ENCODE assay signal across 18 cellular contexts in the genomic region with DNA sequence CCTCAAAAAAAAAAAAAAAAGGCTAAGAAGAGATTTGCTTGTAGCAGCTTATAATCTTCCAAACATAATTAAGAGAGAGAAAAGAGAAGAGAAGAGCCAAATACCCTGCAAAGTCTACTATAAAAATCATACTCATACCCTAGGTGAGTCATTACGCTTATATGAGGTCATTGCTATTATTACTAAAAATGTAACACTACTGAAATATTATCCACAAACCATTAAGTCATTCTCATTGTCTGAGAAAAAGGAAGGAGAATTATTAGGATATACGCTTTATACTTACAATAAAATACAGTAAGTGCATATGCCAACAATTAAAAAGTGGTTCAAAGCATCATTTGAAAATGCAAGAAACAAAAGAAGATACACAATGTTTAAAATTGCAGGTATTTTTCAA.
A peak's percentile ranks its signal among the peaks of the same experiment; 100 is the strongest.
DNase-seq lines count a peak whose midpoint lies in the region; ATAC-seq, FAIRE-seq and TF ChIP-seq lines count a peak whose summit lies in the region.
"Had no signal": no experiment of that assay in that cellular context is flagged by ENCODE, and none has a peak within 500 bp of the region (broad histone marks: within the 10 kb centered on the region; RNA-seq: fewer than 3 reads in every experiment).

No MANE protein-coding gene starts in this region.

- SMC1A ChIA-PET in GM12878 (lab: Charles Lee; ENCODE audit: uncharacterized antibody, unreplicated experiment): no interaction called here

- H3K27me3 ChIP-seq in GM12878 (replicated peaks in 1 of 2; ENCODE audit: control insufficient read depth in 2 of 2, insufficient read depth in 2 of 2, low read length in 1 of 2) (no peaks in the 10 kb centered on the region; a peak in 1 of 4 replicates), foreskin keratinocyte (no peaks in the 10 kb centered on the region), Caco-2 (replicated peaks; ENCODE audit: control insufficient read depth, insufficient read depth, low read length) (no peaks in the 10 kb centered on the region), smooth muscle cell (ENCODE audit: low read depth) (no peaks in the 10 kb centered on the region)
- H3K27me3 ChIP-seq: MG63 had no signal

- H3K9me3 Mint-ChIP-seq in Caco-2 (ENCODE audit: unreplicated experiment): no peaks in the 10 kb centered on the region

- no peak for TF ChIP-seq EP300 in GM12878 (IDR thresholded peaks at IDR 0.05; ENCODE audit: borderline replicate concordance in 1 of 2, control insufficient read depth in 1 of 2, low read depth in 2 of 2, low read length in 2 of 2)

- H4K20me1 ChIP-seq in GM12878 (ENCODE audit: control insufficient read depth, insufficient read depth): no peaks in the 10 kb centered on the region
- no peaks in the 10 kb centered on the region for H4K20me1 ChIP-seq in smooth muscle cell (ENCODE audit: low read depth)

- H3K4me2 ChIP-seq in GM12878 (ENCODE audit: control insufficient read depth, insufficient read depth) (no peak overlapping the region), smooth muscle cell (no peak overlapping the region)
- H3K4me2 ChIP-seq: KMS-11 had no signal

- H3K27ac Mint-ChIP-seq in Caco-2 (ENCODE audit: unreplicated experiment): no peak overlapping the region

- intact Hi-C loops in GM12878 (cut with micrococcal nuclease; ENCODE audit: unreplicated experiment) (no loop called here), Caco-2 (cut with micrococcal nuclease; ENCODE audit: unreplicated experiment) (no loop called here)

- no peaks in the 10 kb centered on the region for H3K36me3 Mint-ChIP-seq in Caco-2 (ENCODE audit: insufficient read depth, unreplicated experiment)

- peak overlapping the region; percentile 98 for H3K27ac ChIP-seq in 22Rv1
- no peak overlapping the region for H3K27ac ChIP-seq in HEK293 (ENCODE audit: extremely low read depth, low read depth, low read length)
- H3K27ac ChIP-seq in GM12878 (ENCODE audit: control insufficient read depth, insufficient read depth): no peak overlapping the region
- no peak overlapping the region for H3K27ac ChIP-seq in foreskin keratinocyte
- no peak overlapping the region for H3K27ac ChIP-seq in smooth muscle cell (ENCODE audit: low read depth)
- H3K27ac ChIP-seq: KMS-11 had no signal

- H3K4me3 ChIP-seq in HEK293 (ENCODE audit: low read depth, low read length): no peak overlapping the region
- no peak overlapping the region for H3K4me3 ChIP-seq in GM12878
- no peak overlapping the region for H3K4me3 ChIP-seq in Caco-2 (ENCODE audit: low read depth, low read length)
- no peak overlapping the region for H3K4me3 ChIP-seq in smooth muscle cell
- H3K4me3 ChIP-seq: MG63 had no signal

- no peaks in the 10 kb centered on the region for H3K4me1 Mint-ChIP-seq in Caco-2 (ENCODE audit: low read depth, unreplicated experiment)

- CTCF ChIA-PET in HEK293 (lab: Yijun Ruan, JAX) (interaction anchor here (0.5 kb wide), 1 partner anchor 1240 kb away, joined by 3 read pairs; no protein-coding TSS in a partner anchor), GM12878 (lab: Yijun Ruan, JAX) (no interaction called here), Caco-2 (lab: Charles Lee) (no interaction called here)

- no peak for ATAC-seq in GM12878
- peak; percentile 36 for ATAC-seq in foreskin keratinocyte
- ATAC-seq: HepG2 had no signal

- BruUV-seq in GM12878 (replicated peaks; lab: Mats Ljungman, UMichigan): no TSS peak
- no TSS peak for BruUV-seq in Caco-2 (replicated peaks; lab: Mats Ljungman, UMichigan)

- POLR2A ChIA-PET in HEK293 (lab: Yijun Ruan, JAX) (interaction anchor here (0.6 kb wide), 1 partner anchor 36 kb away, joined by 3 read pairs; no protein-coding TSS in a partner anchor), GM12878 (lab: Charles Lee) (no interaction called here), Caco-2 (lab: Charles Lee) (no interaction called here)

- no peak for DNase-seq in GM12878 (ENCODE audit: low read depth, low spot score)
- no peak for DNase-seq in foreskin keratinocyte
- DNase-seq in Caco-2: no peak
- no peak for DNase-seq in activated CD4-positive, alpha-beta T cell treated with anti-CD3 and anti-CD28 coated beads for 48 hours
- no peak for DNase-seq in COLO668 (lab: John Stamatoyannopoulos, UW; ENCODE audit: unreplicated experiment)
- DNase-seq in smooth muscle cell (lab: John Stamatoyannopoulos, UW; ENCODE audit: unreplicated experiment): no peak
- DNase-seq: 8988T, COR-L47, DMS53, GOT3, MG63, NCI-H1092, NCI-H2227 treated with DMSO at 0.1 percent for 48 hours, NCI-H524 had no signal

- no peak for TF ChIP-seq RAD21 in GM12878 (IDR thresholded peaks at IDR 0.05; ENCODE audit: insufficient read depth, low read depth, low read length)

- in situ Hi-C loops in GM12878 (cut with MboI): no loop called here

- FAIRE-seq in GM12878 (lab: Jason Lieb, UNC): no peak
- FAIRE-seq: HepG2 had no signal

- 32% methylated on average over 2 of the region's 2 CpGs for WGBS in GM12878 (ENCODE audit: insufficient coverage, insufficient replicate concordance, low lambda C conversion rate, missing lambda C conversion rate)
- 99% methylated on average over 2 of the region's 2 CpGs for WGBS in smooth muscle cell (ENCODE audit: low lambda C conversion rate)

- H3K9me3 ChIP-seq in HEK293 (ENCODE audit: control insufficient read depth, insufficient read depth, low read depth, low read length) (no peaks in the 10 kb centered on the region), GM12878 (replicated peaks; ENCODE audit: control insufficient read depth, insufficient read depth, low read length) (no peaks in the 10 kb centered on the region), Caco-2 (no peaks in the 10 kb centered on the region; the same call in 1 of the 2 replicates), smooth muscle cell (replicated peaks; ENCODE audit: low read depth) (no peaks in the 10 kb centered on the region)

- H2AFZ ChIP-seq in GM12878 (ENCODE audit: control insufficient read depth, low read depth, low read length): no peak overlapping the region
- H2AFZ ChIP-seq in smooth muscle cell (ENCODE audit: low read depth): no peak overlapping the region

- no peaks in the 10 kb centered on the region for H3K4me1 ChIP-seq in HEK293 (ENCODE audit: control insufficient read depth, insufficient read depth, low read length)
- no peaks in the 10 kb centered on the region for H3K4me1 ChIP-seq in GM12878 (ENCODE audit: control insufficient read depth, insufficient read depth, low read length)
- no peaks in the 10 kb centered on the region for H3K4me1 ChIP-seq in foreskin keratinocyte
- no peaks in the 10 kb centered on the region for H3K4me1 ChIP-seq in Caco-2
- H3K4me1 ChIP-seq in smooth muscle cell (ENCODE audit: low read depth): no peaks in the 10 kb centered on the region

- H3K79me2 ChIP-seq in GM12878 (ENCODE audit: control insufficient read depth, insufficient read depth, low read length): no peaks in the 10 kb centered on the region
- no peaks in the 10 kb centered on the region for H3K79me2 ChIP-seq in smooth muscle cell (ENCODE audit: low read depth)

- H3K4me3 Mint-ChIP-seq in Caco-2 (ENCODE audit: unreplicated experiment): no peak overlapping the region

- RAD21 ChIA-PET in GM12878 (lab: Charles Lee; ENCODE audit: unreplicated experiment): no interaction called here

- H3K27me3 Mint-ChIP-seq in Caco-2 (ENCODE audit: insufficient read depth, unreplicated experiment): no peaks in the 10 kb centered on the region

- no peak for TF ChIP-seq CTCF in 22Rv1 (IDR thresholded peaks at IDR 0.05)
- TF ChIP-seq CTCF in HEK293 (tag by site-specific recombination; IDR thresholded peaks at IDR 0.05): no peak
- no peak for TF ChIP-seq CTCF in GM12878 (IDR thresholded peaks at IDR 0.05 in 2 of 3, conservative IDR thresholded peaks at IDR 0.05 in 1 of 3; ENCODE audit: control insufficient read depth in 2 of 3, extremely low read depth in 1 of 3, insufficient read depth in 1 of 3, low read depth in 3 of 3, low read length in 3 of 3)
- TF ChIP-seq CTCF in foreskin keratinocyte (conservative IDR thresholded peaks at IDR 0.05): no peak
- TF ChIP-seq CTCF in Caco-2 (IDR thresholded peaks at IDR 0.05; ENCODE audit: insufficient read depth in 1 of 2, low read depth in 1 of 2, low read length in 1 of 2, severe bottlenecking in 1 of 2, unreplicated experiment in 1 of 2): no peak
- TF ChIP-seq CTCF in smooth muscle cell (IDR thresholded peaks at IDR 0.05; ENCODE audit: borderline replicate concordance, insufficient read depth, poor library complexity, severe bottlenecking): no peak

- H3K9ac ChIP-seq in GM12878 (ENCODE audit: control insufficient read depth, insufficient read depth, low read length): no peak overlapping the region
- H3K9ac ChIP-seq in smooth muscle cell (ENCODE audit: low read depth): no peak overlapping the region
- H3K9ac ChIP-seq: KMS-11 had no signal

- no peak for TF ChIP-seq POLR2A in GM12878 (IDR thresholded peaks at IDR 0.05; ENCODE audit: low read depth, low read length)

- no peaks in the 10 kb centered on the region for H3F3A ChIP-seq in smooth muscle cell (ENCODE audit: low read depth)

- H3K36me3 ChIP-seq in HEK293 (ENCODE audit: control insufficient read depth in 2 of 2, insufficient read depth in 1 of 2, low read length in 2 of 2) (no peaks in the 10 kb centered on the region), GM12878 (ENCODE audit: control insufficient read depth in 2 of 2, insufficient read depth in 2 of 2, low read length in 1 of 2) (no peaks in the 10 kb centered on the region), Caco-2 (ENCODE audit: control insufficient read depth, insufficient read depth, low read length) (no peaks in the 10 kb centered on the region), smooth muscle cell (ENCODE audit: low read depth) (no peaks in the 10 kb centered on the region)

TF ChIP-seq in GM12878, 131 proteins besides CTCF, POLR2A, EP300 and RAD21:
- TF ChIP-seq TCF3 (IDR thresholded peaks at IDR 0.05; ENCODE audit: borderline replicate concordance, insufficient read depth, low read depth, low read length): no peak
- 0 out of 2 replicates have a peak, but pooled peaks have one; percentile 14 for TF ChIP-seq JUNB (IDR thresholded peaks at IDR 0.05)
